17 cellular contexts compared by ENCODE assay signal in genomic region chr4:158778712-158779111, GRCh38. TPM values are rescaled to one million over a fixed set of nuclear protein-coding genes. Genes with fewer than 3 reads are reported as not detected.
A peak's percentile ranks its signal among the peaks of the same experiment; 100 is the strongest.
DNase-seq lines count a peak whose midpoint lies in the region; ATAC-seq, FAIRE-seq and TF ChIP-seq lines count a peak whose summit lies in the region.
"Had no signal": no experiment of that assay in that cellular context is flagged by ENCODE, and none has a peak within 500 bp of the region (broad histone marks: within the 10 kb centered on the region; RNA-seq: fewer than 3 reads in every experiment).

No MANE protein-coding gene starts in this region.

- H3K4me1 ChIP-seq in RWPE2 (ENCODE audit: insufficient read depth, poor library complexity, severe bottlenecking) (peaks cover 44% of the 10 kb centered on the region), pancreas (peaks cover 23 to 69% (median 47%) of the 10 kb centered on the region in 3 donors)

- H3K36me3 Mint-ChIP-seq in progenitor cell of endocrine pancreas (ENCODE audit: insufficient read depth), result no peaks in the 10 kb centered on the region
- peaks cover 0 to 1% of the 10 kb centered on the region in 2 donors for H3K36me3 Mint-ChIP-seq in activated T-cell treated with anti-CD3 and anti-CD28 coated beads, Interleukin-2, amount 50 U/mL, for 72 hours (ENCODE audit: insufficient read depth in 2 of 2)
- H3K36me3 Mint-ChIP-seq: activated naive CD4-positive, alpha-beta T cell treated with anti-CD3 and anti-CD28 coated beads, Interleukin-2, amount 50 U/mL, for 24 hours; brain; naive thymus-derived CD4-positive, alpha-beta T cell had no signal

- H3K4me3 Mint-ChIP-seq in progenitor cell of endocrine pancreas (ENCODE audit: low read depth), result no peak overlapping the region
- H3K4me3 Mint-ChIP-seq in activated T-cell treated with anti-CD3 and anti-CD28 coated beads, Interleukin-2, amount 50 U/mL, for 72 hours, result no peak overlapping the region

- H3K27me3 ChIP-seq in RWPE2 (ENCODE audit: insufficient read depth, poor library complexity, severe bottlenecking) (no peaks in the 10 kb centered on the region), pancreas (no peaks in the 10 kb centered on the region)

- H3K27ac Mint-ChIP-seq in progenitor cell of endocrine pancreas, result no peak overlapping the region
- no peak overlapping the region for H3K27ac Mint-ChIP-seq in activated T-cell treated with anti-CD3 and anti-CD28 coated beads, Interleukin-2, amount 50 U/mL, for 72 hours

- TF ChIP-seq CTCF in RWPE2 (IDR thresholded peaks at IDR 0.05; ENCODE audit: poor library complexity, severe bottlenecking), result no peak
- no peak for TF ChIP-seq CTCF in pancreas (IDR thresholded peaks at IDR 0.05)
- TF ChIP-seq CTCF in progenitor cell of endocrine pancreas (IDR thresholded peaks at IDR 0.05; ENCODE audit: unreplicated experiment), result no peak

- H3K4me1 Mint-ChIP-seq in progenitor cell of endocrine pancreas (ENCODE audit: low read depth), result peaks cover 66% of the 10 kb centered on the region
- H3K4me1 Mint-ChIP-seq in activated T-cell treated with anti-CD3 and anti-CD28 coated beads, Interleukin-2, amount 50 U/mL, for 72 hours (ENCODE audit: low read depth), result peaks cover 54% of the 10 kb centered on the region

- H3K9me3 Mint-ChIP-seq in progenitor cell of endocrine pancreas (ENCODE audit: low read depth), result no peaks in the 10 kb centered on the region
- H3K9me3 Mint-ChIP-seq in activated T-cell treated with anti-CD3 and anti-CD28 coated beads, Interleukin-2, amount 50 U/mL, for 72 hours, result no peaks in the 10 kb centered on the region
- H3K9me3 Mint-ChIP-seq: activated naive CD4-positive, alpha-beta T cell treated with anti-CD3 and anti-CD28 coated beads, Interleukin-2, amount 50 U/mL, for 24 hours; brain; HFFc6; naive thymus-derived CD4-positive, alpha-beta T cell had no signal

- intact Hi-C loops in pancreas (cut with DNase I), result loop anchor here in 2 of 3 donors (10.0 kb wide), 2 partner anchors 46 to 66 kb away; no protein-coding TSS in a partner anchor

- H3K27ac ChIP-seq in RWPE2 (ENCODE audit: poor library complexity, severe bottlenecking) (no peak overlapping the region), pancreas (peak overlapping the region in 1 of 4 donors; percentile 5)

- WGBS in pancreas, 2 donors, result 36 to 53% methylated on average over 4 of the region's 4 CpGs

- DNase-seq in DMS53 (lab: John Stamatoyannopoulos, UW), result peak; percentile 82
- peak; percentile 28 for DNase-seq in NCI-H1105 (lab: John Stamatoyannopoulos, UW)
- DNase-seq in RWPE2 (ENCODE audit: low spot score), result no peak
- no peak for DNase-seq in pancreas
- DNase-seq in progenitor cell of endocrine pancreas (ENCODE audit: low spot score, unreplicated experiment), result no peak
- no peak for DNase-seq in activated T-cell treated with anti-CD3 and anti-CD28 coated beads, Interleukin-2, amount 50 U/mL, for 72 hours
- DNase-seq: activated CD4-positive, alpha-beta T cell treated with anti-CD3 and anti-CD28 coated beads for 36 hours; effector CD8-positive, alpha-beta T cell; HFFc6; Kasumi-1; NCI-H2081 treated with DMSO at 0.1 percent for 48 hours; T-helper 9 cell had no signal

- ATAC-seq in RWPE2 (ENCODE audit: low read depth), result peak; percentile 41; the same call in 2 of the 3 replicates
- ATAC-seq in pancreas, result peak in 3 of 4 donors; percentile 11 to 24 (median 21)
- no peak for ATAC-seq in GM19324 (IDR thresholded peaks at IDR 0.05; ENCODE audit: low FRiP score, unreplicated experiment)
- ATAC-seq in activated T-cell treated with anti-CD3 and anti-CD28 coated beads, Interleukin-2, amount 50 U/mL, for 72 hours (replicated peaks in 1 of 2), result no peak
- no peak for ATAC-seq in GM21825 (IDR thresholded peaks at IDR 0.05; ENCODE audit: unreplicated experiment)

- FAIRE-seq in pancreas (lab: Jason Lieb, UNC), result no peak

- H3K4me3 ChIP-seq in RWPE2 (ENCODE audit: severe bottlenecking), result no peak overlapping the region
- H3K4me3 ChIP-seq in pancreas, result no peak overlapping the region

- H3K36me3 ChIP-seq in RWPE2 (ENCODE audit: low read depth) (no peaks in the 10 kb centered on the region), pancreas (no peaks in the 10 kb centered on the region)

- no peaks in the 10 kb centered on the region for H3K27me3 Mint-ChIP-seq in progenitor cell of endocrine pancreas
- H3K27me3 Mint-ChIP-seq in activated T-cell treated with anti-CD3 and anti-CD28 coated beads, Interleukin-2, amount 50 U/mL, for 72 hours (ENCODE audit: low read depth), result no peaks in the 10 kb centered on the region
- H3K27me3 Mint-ChIP-seq: activated CD4-positive, alpha-beta T cell treated with anti-CD3 and anti-CD28 coated beads for 36 hours; activated naive CD4-positive, alpha-beta T cell treated with anti-CD3 and anti-CD28 coated beads, Interleukin-2, amount 50 U/mL, for 24 hours; brain; naive thymus-derived CD4-positive, alpha-beta T cell had no signal

- no peaks in the 10 kb centered on the region for H3K9me3 ChIP-seq in RWPE2 (ENCODE audit: severe bottlenecking)
- H3K9me3 ChIP-seq in pancreas, result no peaks in the 10 kb centered on the region

RNA-seq across cellular contexts. Expression of gene FNIP2, which starts 9.9 kb away (rescaled TPM):
- total RNA-seq in pancreas (10 to 100 TPM; 13.6 to 28.2 (median 16.6) TPM), progenitor cell of endocrine pancreas (53.8 and 56.0 TPM in 2 replicates)
- polyA plus RNA-seq in pancreas, result 1 to 10 TPM; 5.4 to 6.3 TPM
- total RNA-seq in activated T-cell treated with anti-CD3 and anti-CD28 coated beads, Interleukin-2, amount 50 U/mL, for 72 hours, result 10 to 100 TPM; 12.7 to 20.1 TPM

RNA-seq across cellular contexts. Expression of gene PPID, which starts 55.5 kb away (rescaled TPM):
- total RNA-seq in pancreas, result 10 to 100 TPM in 1 of 6 donors, 1 to 10 TPM in 5; 5.6 to 14.5 (median 8.0) TPM
- polyA plus RNA-seq in pancreas, result 10 to 100 TPM in 1 of 2 donors, 1 to 10 TPM in 1; 9.0 to 12.0 TPM
- total RNA-seq in progenitor cell of endocrine pancreas, result 42.9 and 49.2 TPM in 2 replicates
- 10 to 100 TPM; 50.6 to 52.0 TPM for total RNA-seq in activated T-cell treated with anti-CD3 and anti-CD28 coated beads, Interleukin-2, amount 50 U/mL, for 72 hours

Comparison
In these comparisons a context has a peak if more than half of its experiments do, and no peak if none do; other contexts are left out.
1. DNase-seq: peak in DMS53 (single experiment) and NCI-H1105 (single experiment); none in RWPE2 (single experiment), pancreas (0 of 6), progenitor cell of endocrine pancreas (single experiment) and activated T-cell treated with anti-CD3 and anti-CD28 coated beads, Interleukin-2, amount 50 U/mL, for 72 hours (0 of 2).
2. ATAC-seq: peak in RWPE2 (single experiment) and pancreas (3 of 4); none in GM19324 (single experiment), activated T-cell treated with anti-CD3 and anti-CD28 coated beads, Interleukin-2, amount 50 U/mL, for 72 hours (0 of 2) and GM21825 (single experiment).